Comparison of ENCODE assay signal across 23 cellular contexts in genomic region chr11:97738751-97739150, GRCh38.
DNase-seq lines count a peak whose midpoint lies in the region; ATAC-seq, FAIRE-seq and TF ChIP-seq lines count a peak whose summit lies in the region.
"Had no signal": no experiment of that assay in that cellular context is flagged by ENCODE, and none has a peak within 500 bp of the region (broad histone marks: within the 10 kb centered on the region; RNA-seq: fewer than 3 reads in every experiment).

No MANE protein-coding gene starts in this region.

- H3K4me2 ChIP-seq in astrocyte (ENCODE audit: low read length) (no peak overlapping the region), endothelial cell of umbilical vein (ENCODE audit: insufficient read depth, low read length) (no peak overlapping the region)
- H3K4me2 ChIP-seq: PC-9 had no signal

- TF ChIP-seq POLR2A in heart left ventricle (IDR thresholded peaks at IDR 0.05) (no peak), endothelial cell of umbilical vein (IDR thresholded peaks at IDR 0.05; ENCODE audit: low read depth, low read length) (no peak), breast epithelium (IDR thresholded peaks at IDR 0.05) (no peak)

- intact Hi-C loops in heart left ventricle (cut with DNase I) = no loop called here
- intact Hi-C loops in left ventricle myocardium superior (cut with micrococcal nuclease) = no loop called here
- intact Hi-C loops in endothelial cell of umbilical vein (cut with micrococcal nuclease) = loop anchor here (1.0 to 10.0 kb wide), 2 partner anchors 124 to 226 kb away; no protein-coding TSS in a partner anchor
- intact Hi-C loops in activated CD4-positive, alpha-beta T cell treated with anti-CD3 and anti-CD28 coated beads, Interleukin-2, amount 10 ng/mL, durations not matched to agents 24 days and 14 days (cut with micrococcal nuclease) = no loop called here
- intact Hi-C loops in breast epithelium (cut with DNase I; ENCODE audit: low total_unique reads) = no loop called here

- 80 to 89% (median 86%) methylated on average over 2 of the region's 2 CpGs for WGBS in heart left ventricle, 4 donors

- H3K9me3 Mint-ChIP-seq in astrocyte (ENCODE audit: unreplicated experiment) (peaks cover 15% of the 10 kb centered on the region), osteocyte (ENCODE audit: unreplicated experiment) (no peaks in the 10 kb centered on the region)
- H3K9me3 Mint-ChIP-seq in activated CD4-positive, alpha-beta T cell treated with anti-CD3 and anti-CD28 coated beads, Interleukin-2, amount 10 ng/mL, durations not matched to agents 24 days and 14 days = peaks cover 10% of the 10 kb centered on the region

- no peaks in the 10 kb centered on the region for H3K79me2 ChIP-seq in astrocyte (ENCODE audit: insufficient read depth, low read length)
- H3K79me2 ChIP-seq in endothelial cell of umbilical vein (ENCODE audit: control insufficient read depth, insufficient read depth, low read length) = no peaks in the 10 kb centered on the region

- peak overlapping the region in 10 of 12 donors; percentile 19 to 81 (median 70) for H3K27ac ChIP-seq in heart left ventricle
- H3K27ac ChIP-seq in astrocyte (ENCODE audit: low read depth, low read length) = no peak overlapping the region
- peak overlapping the region; percentile 84 for H3K27ac ChIP-seq in endothelial cell of umbilical vein (ENCODE audit: insufficient read depth, low read depth, low read length)
- no peak overlapping the region for H3K27ac ChIP-seq in coronary artery
- H3K27ac ChIP-seq in breast epithelium = no peak overlapping the region
- H3K27ac ChIP-seq: PC-9, RWPE1, SJCRH30 had no signal

- dilution Hi-C loops in endothelial cell of umbilical vein (cut with MboI; ENCODE audit: extremely low pct_ligation_motif_present, low sequenced_read_pairs) = no loop called here

- no peak overlapping the region for H3K4me3 Mint-ChIP-seq in astrocyte (ENCODE audit: unreplicated experiment)
- no peak overlapping the region for H3K4me3 Mint-ChIP-seq in osteocyte (ENCODE audit: unreplicated experiment)
- H3K4me3 Mint-ChIP-seq in activated CD4-positive, alpha-beta T cell treated with anti-CD3 and anti-CD28 coated beads, Interleukin-2, amount 10 ng/mL, durations not matched to agents 24 days and 14 days = no peak overlapping the region
- H3K4me3 Mint-ChIP-seq: CD4-positive, CD25-positive, alpha-beta regulatory T cell; H9 had no signal

- H3K36me3 ChIP-seq in heart left ventricle = no peaks in the 10 kb centered on the region
- no peaks in the 10 kb centered on the region for H3K36me3 ChIP-seq in astrocyte (ENCODE audit: insufficient read depth, low read length)
- no peaks in the 10 kb centered on the region for H3K36me3 ChIP-seq in endothelial cell of umbilical vein (ENCODE audit: control insufficient read depth in 2 of 2, extremely low read depth in 1 of 2, insufficient read depth in 2 of 2, low read length in 2 of 2)
- no peaks in the 10 kb centered on the region for H3K36me3 ChIP-seq in breast epithelium
- H3K36me3 ChIP-seq: BE2C, SJCRH30 had no signal

- no peak for TF ChIP-seq CTCF in heart left ventricle (IDR thresholded peaks at IDR 0.05)
- TF ChIP-seq CTCF in astrocyte (IDR thresholded peaks at IDR 0.05; ENCODE audit: insufficient read depth, low read depth, low read length) = no peak
- TF ChIP-seq CTCF in endothelial cell of umbilical vein (IDR thresholded peaks at IDR 0.05; ENCODE audit: extremely low read depth in 1 of 2, insufficient read depth in 1 of 2, low read depth in 1 of 2, low read length in 2 of 2) = no peak
- no peak for TF ChIP-seq CTCF in osteocyte (IDR thresholded peaks at IDR 0.05)
- TF ChIP-seq CTCF in coronary artery (IDR thresholded peaks at IDR 0.05) = no peak
- TF ChIP-seq CTCF in breast epithelium (IDR thresholded peaks at IDR 0.05) = no peak

- H4K20me1 ChIP-seq in astrocyte (ENCODE audit: insufficient read depth, low read length) (no peaks in the 10 kb centered on the region), endothelial cell of umbilical vein (replicated peaks; ENCODE audit: control insufficient read depth, extremely low read depth, insufficient read depth, low read length) (no peaks in the 10 kb centered on the region)

- H3K9me3 ChIP-seq in heart left ventricle = peaks cover 0 to 53% (median 11%) of the 10 kb centered on the region in 12 donors
- peaks cover 4% of the 10 kb centered on the region for H3K9me3 ChIP-seq in astrocyte (ENCODE audit: insufficient read depth, low read depth, low read length)
- H3K9me3 ChIP-seq in endothelial cell of umbilical vein (replicated peaks; ENCODE audit: control insufficient read depth, insufficient read depth, low read length) = no peaks in the 10 kb centered on the region
- H3K9me3 ChIP-seq in breast epithelium = peaks cover 3 to 7% of the 10 kb centered on the region in 2 donors
- H3K9me3 ChIP-seq: BE2C, SJCRH30 had no signal

- peaks cover 0 to 22% (median 2%) of the 10 kb centered on the region in 12 donors for H3K4me1 ChIP-seq in heart left ventricle
- peaks cover 19% of the 10 kb centered on the region for H3K4me1 ChIP-seq in astrocyte (ENCODE audit: insufficient read depth, low read length)
- peaks cover 24% of the 10 kb centered on the region for H3K4me1 ChIP-seq in endothelial cell of umbilical vein (ENCODE audit: control insufficient read depth, extremely low read depth, insufficient read depth, low read length)
- H3K4me1 ChIP-seq in breast epithelium = no peaks in the 10 kb centered on the region
- H3K4me1 ChIP-seq: BE2C, SJCRH30 had no signal

- no peaks in the 10 kb centered on the region for H3K9me1 ChIP-seq in endothelial cell of umbilical vein (replicated peaks; ENCODE audit: control insufficient read depth, extremely low read depth, insufficient read depth, low read length)

- no TSS peak for BruUV-seq in endothelial cell of umbilical vein (replicated peaks; lab: Mats Ljungman, UMichigan)

- H3K27ac Mint-ChIP-seq in astrocyte (ENCODE audit: unreplicated experiment) (peak overlapping the region; percentile 20), osteocyte (ENCODE audit: unreplicated experiment) (peak overlapping the region; percentile 87)
- H3K27ac Mint-ChIP-seq in activated CD4-positive, alpha-beta T cell treated with anti-CD3 and anti-CD28 coated beads, Interleukin-2, amount 10 ng/mL, durations not matched to agents 24 days and 14 days = no peak overlapping the region
- H3K27ac Mint-ChIP-seq: CD4-positive, CD25-positive, alpha-beta regulatory T cell; H9 had no signal

- H2AFZ ChIP-seq in astrocyte (ENCODE audit: low read depth, low read length) (no peak overlapping the region), endothelial cell of umbilical vein (ENCODE audit: low read depth, low read length) (peak overlapping the region; percentile 38)
- H2AFZ ChIP-seq: PC-9 had no signal

- ATAC-seq in heart left ventricle (no peak), left ventricle myocardium superior (no peak)

- H3K36me3 Mint-ChIP-seq in astrocyte (ENCODE audit: low read depth, unreplicated experiment) = peaks cover 2% of the 10 kb centered on the region
- H3K36me3 Mint-ChIP-seq in osteocyte (ENCODE audit: unreplicated experiment) = no peaks in the 10 kb centered on the region
- H3K36me3 Mint-ChIP-seq in activated CD4-positive, alpha-beta T cell treated with anti-CD3 and anti-CD28 coated beads, Interleukin-2, amount 10 ng/mL, durations not matched to agents 24 days and 14 days (ENCODE audit: low read depth) = no peaks in the 10 kb centered on the region
- H3K36me3 Mint-ChIP-seq: CD4-positive, CD25-positive, alpha-beta regulatory T cell had no signal

- no peaks in the 10 kb centered on the region for H3K27me3 ChIP-seq in heart left ventricle
- H3K27me3 ChIP-seq in astrocyte (ENCODE audit: insufficient read depth, low read length) = no peaks in the 10 kb centered on the region
- no peaks in the 10 kb centered on the region for H3K27me3 ChIP-seq in endothelial cell of umbilical vein (ENCODE audit: control insufficient read depth in 2 of 2, insufficient read depth in 2 of 2, low read length in 2 of 2)
- H3K27me3 ChIP-seq in breast epithelium = no peaks in the 10 kb centered on the region
- H3K27me3 ChIP-seq: BE2C, SJCRH30 had no signal

- FAIRE-seq in astrocyte (lab: Jason Lieb, UNC) (no peak), endothelial cell of umbilical vein (lab: Jason Lieb, UNC) (no peak)
- FAIRE-seq: G401.6 had no signal

- CTCF ChIA-PET in endothelial cell of umbilical vein (lab: Charles Lee) = interaction anchor here (0.6 to 1.0 kb wide), 5 partner anchors 17 to 728 kb away, joined by 3 to 4 read pairs (median 4); no protein-coding TSS in a partner anchor

- H3K4me3 ChIP-seq in heart left ventricle (no peak overlapping the region), astrocyte (ENCODE audit: insufficient read depth, low read depth, low read length) (no peak overlapping the region), endothelial cell of umbilical vein (replicated peaks in 1 of 3; ENCODE audit: insufficient read depth in 1 of 3, low read depth in 1 of 3, low read length in 3 of 3) (no peak overlapping the region), coronary artery (no peak overlapping the region), breast epithelium (no peak overlapping the region)
- H3K4me3 ChIP-seq: PC-9, SJCRH30 had no signal

- no peak for DNase-seq in heart left ventricle
- DNase-seq in left ventricle myocardium superior = no peak
- DNase-seq in astrocyte (ENCODE audit: low read depth) = no peak
- no peak for DNase-seq in endothelial cell of umbilical vein (ENCODE audit: low read depth, low spot score)
- DNase-seq in osteocyte (ENCODE audit: extremely low spot score, unreplicated experiment) = no peak
- DNase-seq in coronary artery (ENCODE audit: low spot score) = no peak
- no peak for DNase-seq in activated CD4-positive, alpha-beta T cell treated with anti-CD3 and anti-CD28 coated beads, Interleukin-2, amount 10 ng/mL, durations not matched to agents 24 days and 14 days
- DNase-seq in breast epithelium (ENCODE audit: low spot score in 2 of 2) = no peak
- DNase-seq: 8988T; BE2C; CD4-positive, CD25-positive, alpha-beta regulatory T cell; COR-L47; DMS 273 treated with DMSO at 0.1 percent for 48 hours; H9; KG1; NCI-H1417; NCI-H1930; NCI-H226; NCI-H524; PC-9; SJCRH30 had no signal

- no peaks in the 10 kb centered on the region for H3K27me3 Mint-ChIP-seq in astrocyte (ENCODE audit: low read depth, unreplicated experiment)
- H3K27me3 Mint-ChIP-seq in osteocyte (ENCODE audit: unreplicated experiment) = no peaks in the 10 kb centered on the region
- no peaks in the 10 kb centered on the region for H3K27me3 Mint-ChIP-seq in activated CD4-positive, alpha-beta T cell treated with anti-CD3 and anti-CD28 coated beads, Interleukin-2, amount 10 ng/mL, durations not matched to agents 24 days and 14 days
- H3K27me3 Mint-ChIP-seq: CD4-positive, CD25-positive, alpha-beta regulatory T cell had no signal

- POLR2A ChIA-PET in endothelial cell of umbilical vein (lab: Charles Lee) = no interaction called here

- H3K4me1 Mint-ChIP-seq in astrocyte (ENCODE audit: low read depth, unreplicated experiment) (peaks cover 23% of the 10 kb centered on the region), osteocyte (ENCODE audit: unreplicated experiment) (peaks cover 37% of the 10 kb centered on the region)
- H3K4me1 Mint-ChIP-seq in activated CD4-positive, alpha-beta T cell treated with anti-CD3 and anti-CD28 coated beads, Interleukin-2, amount 10 ng/mL, durations not matched to agents 24 days and 14 days = no peaks in the 10 kb centered on the region
- H3K4me1 Mint-ChIP-seq: CD4-positive, CD25-positive, alpha-beta regulatory T cell; H9 had no signal

- no peak overlapping the region for H3K9ac ChIP-seq in astrocyte (ENCODE audit: low read length)
- no peak overlapping the region for H3K9ac ChIP-seq in endothelial cell of umbilical vein (replicated peaks; ENCODE audit: extremely low read depth, insufficient read depth, low read length)

Comparison
In these comparisons a context has a peak if more than half of its experiments do, and no peak if none do; other contexts are left out.
1. H3K27ac ChIP-seq: peak in heart left ventricle (10 of 12) and endothelial cell of umbilical vein (single experiment); none in astrocyte (single experiment), coronary artery (0 of 2) and breast epithelium (0 of 2).